Comparison of ENCODE assay signal across 31 cellular contexts in genomic region chr5:22344000-22344399, GRCh38.
"Had no signal": no experiment of that assay in that cellular context is flagged by ENCODE, and none has a peak within 500 bp of the region (broad histone marks: within the 10 kb centered on the region; RNA-seq: fewer than 3 reads in every experiment).

No MANE protein-coding gene starts in this region.

- DNase-seq: activated CD4-positive, alpha-beta memory T cell treated with anti-CD3 and anti-CD28 coated beads, Interleukin-2, amount 10 ng/mL, durations not matched to agents 7 days and 5 days; activated CD4-positive, alpha-beta T cell treated with anti-CD3 and anti-CD28 coated beads for 1 hour; activated CD4-positive, alpha-beta T cell treated with anti-CD3 and anti-CD28 coated beads for 36 hours; activated CD4-positive, alpha-beta T cell treated with anti-CD3 and anti-CD28 coated beads for 48 hours; activated CD4-positive, alpha-beta T cell treated with anti-CD3 and anti-CD28 coated beads, Interleukin-2, amount 10 ng/mL, durations not matched to agents 7 days and 5 days; activated CD4-positive, alpha-beta T cell treated with anti-CD3 and anti-CD28 coated beads, Interleukin-2, amount 50 U/mL, for 48 hours; activated CD4-positive, CD25-positive, alpha-beta regulatory T cell; activated CD8-positive, alpha-beta memory T cell treated with anti-CD3 and anti-CD28 coated beads for 24 hours; activated CD8-positive, alpha-beta memory T cell treated with anti-CD3 and anti-CD28 coated beads, Interleukin-2, amount 10 ng/mL, durations not matched to agents 7 days and 5 days; activated CD8-positive, alpha-beta memory T cell treated with anti-CD3 and anti-CD28 coated beads, Interleukin-2, amount 50 U/mL, for 48 hours; activated CD8-positive, alpha-beta T cell treated with anti-CD3 and anti-CD28 coated beads, Interleukin-2, amount 10 ng/mL, durations not matched to agents 7 days and 5 days; activated effector memory CD4-positive, alpha-beta T cell treated with Interleukin-2 at 50 U/mL for 16 hours; activated gamma-delta T cell; activated naive CD4-positive, alpha-beta T cell treated with anti-CD3 and anti-CD28 coated beads, Interleukin-2, amount 10 ng/mL, durations not matched to agents 7 days and 5 days; activated naive CD4-positive, alpha-beta T cell treated with Interleukin-2 at 50 U/mL for 16 hours; activated naive CD8-positive, alpha-beta T cell treated with anti-CD3 and anti-CD28 coated beads, Interleukin-2, amount 10 ng/mL, durations not matched to agents 7 days and 5 days; activated naive CD8-positive, alpha-beta T cell treated with anti-CD3 and anti-CD28 coated beads, Interleukin-2, amount 50 U/mL, for 24 hours; activated T-cell treated with anti-CD3 and anti-CD28 coated beads, Interleukin-2, amount 50 U/mL, for 24 hours; activated T-cell treated with anti-CD3 and anti-CD28 coated beads, Interleukin-2, amount 50 U/mL, for 48 hours; amygdala; anterior cingulate cortex; caudate nucleus; cerebellar nuclear complex; T-helper 2 cell; T-helper 9 cell; WERI-Rb-1 had no signal

- H3K4me1 ChIP-seq: ascending aorta had no signal

- H3K27ac ChIP-seq: ascending aorta, cardiac muscle cell, WERI-Rb-1 had no signal

- ATAC-seq: activated CD4-positive, alpha-beta T cell treated with anti-CD3 and anti-CD28 coated beads for 36 hours; activated CD4-positive, CD25-positive, alpha-beta regulatory T cell treated with anti-CD3 and anti-CD28 coated beads, Interleukin-2, amount 50 U/mL, for 24 hours; activated CD8-positive, alpha-beta memory T cell treated with anti-CD3 and anti-CD28 coated beads, Interleukin-2, amount 10 ng/mL, durations not matched to agents 7 days and 5 days; activated CD8-positive, alpha-beta T cell treated with anti-CD3 and anti-CD28 coated beads, Interleukin-2, amount 10 ng/mL, durations not matched to agents 7 days and 5 days; activated naive CD8-positive, alpha-beta T cell treated with anti-CD3 and anti-CD28 coated beads, Interleukin-2, amount 50 U/mL, for 24 hours; WTC11 had no signal

- H3K27me3 ChIP-seq: ascending aorta, cardiac muscle cell had no signal

- H3K4me3 ChIP-seq: ascending aorta, cardiac muscle cell had no signal

- H3K36me3 ChIP-seq: ascending aorta, cardiac muscle cell, WERI-Rb-1 had no signal

- H3K9me3 ChIP-seq: ascending aorta had no signal

- FAIRE-seq: bronchial epithelial cell had no signal
